ENCODE assay signal across 9 cellular contexts in genomic region chr1:20322825-20323612, GRCh38. TPM values are rescaled to one million over a fixed set of nuclear protein-coding genes. Genes with fewer than 3 reads are reported as not detected.
DNase-seq lines count a peak whose midpoint lies in the region; ATAC-seq and TF ChIP-seq lines count a peak whose summit lies in the region.
"Had no signal": no experiment of that assay in that cellular context is flagged by ENCODE, and none has a peak within 500 bp of the region (broad histone marks: within the 10 kb centered on the region; RNA-seq: fewer than 3 reads in every experiment).

No MANE protein-coding gene starts in this region.

- intact Hi-C loops in posterior vena cava (cut with DNase I) = no loop called here

- peaks cover 0 to 3% (median 0%) of the 10 kb centered on the region in 3 donors for H3K36me3 Mint-ChIP-seq in CD8-positive, alpha-beta memory T cell
- peaks cover 10% of the 10 kb centered on the region for H3K36me3 Mint-ChIP-seq in T-helper 17 cell (ENCODE audit: low read depth)
- no peaks in the 10 kb centered on the region for H3K36me3 Mint-ChIP-seq in activated naive CD4-positive, alpha-beta T cell treated with anti-CD3 and anti-CD28 coated beads, Interleukin-2, amount 50 U/mL, for 72 hours

- peaks cover 22 to 30% (median 28%) of the 10 kb centered on the region in 3 donors for H3K4me1 Mint-ChIP-seq in CD8-positive, alpha-beta memory T cell
- peaks cover 33% of the 10 kb centered on the region for H3K4me1 Mint-ChIP-seq in T-helper 17 cell

- H3K27ac Mint-ChIP-seq in CD8-positive, alpha-beta memory T cell = peak overlapping the region; percentile 67 to 96 (median 86)
- peak overlapping the region; percentile 98 for H3K27ac Mint-ChIP-seq in T-helper 17 cell
- peak overlapping the region; percentile 86 to 87 for H3K27ac Mint-ChIP-seq in activated naive CD4-positive, alpha-beta T cell treated with anti-CD3 and anti-CD28 coated beads, Interleukin-2, amount 50 U/mL, for 72 hours

- TF ChIP-seq CTCF in GM20000 (IDR thresholded peaks at IDR 0.05; ENCODE audit: extremely low read depth, missing control alignments) (no peak), WERI-Rb-1 (IDR thresholded peaks at IDR 0.05; ENCODE audit: low read depth, low read length) (no peak)

- no peaks in the 10 kb centered on the region for H3K9me3 Mint-ChIP-seq in CD8-positive, alpha-beta memory T cell
- H3K9me3 Mint-ChIP-seq in activated naive CD4-positive, alpha-beta T cell treated with anti-CD3 and anti-CD28 coated beads, Interleukin-2, amount 50 U/mL, for 72 hours = no peaks in the 10 kb centered on the region

- H3K27me3 Mint-ChIP-seq in CD8-positive, alpha-beta memory T cell = peaks cover 12 to 25% of the 10 kb centered on the region in 2 donors
- H3K27me3 Mint-ChIP-seq in T-helper 17 cell = peaks cover 19% of the 10 kb centered on the region

- POLR2A ChIA-PET in CD8-positive, alpha-beta memory T cell (lab: Charles Lee) = no interaction called here

- ATAC-seq in T-helper 17 cell = peak; percentile 93
- peak; percentile 82 to 85 for ATAC-seq in activated naive CD4-positive, alpha-beta T cell treated with anti-CD3 and anti-CD28 coated beads, Interleukin-2, amount 50 U/mL, for 72 hours
- ATAC-seq in GM18861 (IDR thresholded peaks at IDR 0.05; ENCODE audit: unreplicated experiment) = no peak

- no peaks in the 10 kb centered on the region for H3K36me3 ChIP-seq in CD8-positive, alpha-beta memory T cell (ENCODE audit: insufficient read depth, low read length)
- H3K36me3 ChIP-seq in WERI-Rb-1 = no peaks in the 10 kb centered on the region
- H3K36me3 ChIP-seq: BLaER1 had no signal

- H3K9me3 ChIP-seq in CD8-positive, alpha-beta memory T cell (ENCODE audit: low read length) = no peaks in the 10 kb centered on the region
- H3K9me3 ChIP-seq in T-helper 17 cell (ENCODE audit: control insufficient read depth, low read length, poor library complexity, severe bottlenecking) (no peaks in the 10 kb centered on the region), WERI-Rb-1 (ENCODE audit: severe bottlenecking) (no peaks in the 10 kb centered on the region)
- H3K9me3 ChIP-seq: BLaER1 had no signal

- H3K27me3 ChIP-seq in CD8-positive, alpha-beta memory T cell (ENCODE audit: insufficient read depth, low read length, poor library complexity, severe bottlenecking) = no peaks in the 10 kb centered on the region
- H3K27me3 ChIP-seq in WERI-Rb-1 (ENCODE audit: insufficient read depth, low read depth, severe bottlenecking) = peaks cover 7% of the 10 kb centered on the region

- no peak overlapping the region for H3K27ac ChIP-seq in CD8-positive, alpha-beta memory T cell (ENCODE audit: low read depth, low read length)
- H3K27ac ChIP-seq in WERI-Rb-1 = no peak overlapping the region
- H3K27ac ChIP-seq: BLaER1 had no signal

- H3K4me1 ChIP-seq in CD8-positive, alpha-beta memory T cell (ENCODE audit: insufficient read depth, low read length) = peaks cover 11% of the 10 kb centered on the region

- CTCF ChIA-PET in CD8-positive, alpha-beta memory T cell (lab: Charles Lee) = no interaction called here

- peak in 3 of 5 donors; percentile 19 to 62 (median 21) for DNase-seq in CD8-positive, alpha-beta memory T cell
- DNase-seq in T-helper 17 cell = peak in 1 of 3 donors; percentile 21
- peak; percentile 27 to 64 for DNase-seq in activated naive CD4-positive, alpha-beta T cell treated with anti-CD3 and anti-CD28 coated beads, Interleukin-2, amount 50 U/mL, for 72 hours (ENCODE audit: low spot score in 2 of 2)
- peak; percentile 61 for DNase-seq in posterior vena cava (ENCODE audit: low spot score)
- DNase-seq in A172 (ENCODE audit: low spot score) = no peak
- DNase-seq in GM20000 (ENCODE audit: low spot score) = no peak
- DNase-seq in WERI-Rb-1 = no peak

- H3K4me3 Mint-ChIP-seq in CD8-positive, alpha-beta memory T cell = peak overlapping the region; percentile 73 to 89 (median 84)
- peak overlapping the region; percentile 92 for H3K4me3 Mint-ChIP-seq in T-helper 17 cell

- peak overlapping the region; percentile 54 for H3K4me3 ChIP-seq in CD8-positive, alpha-beta memory T cell (ENCODE audit: low read length)
- no peak overlapping the region for H3K4me3 ChIP-seq in WERI-Rb-1 (ENCODE audit: low read depth, low read length)
- H3K4me3 ChIP-seq: BLaER1 had no signal

RNA-seq across cellular contexts. Expression of gene VWA5B1, which starts 32.3 kb away (rescaled TPM):
- total RNA-seq in CD8-positive, alpha-beta memory T cell = not detected
- not detected for polyA plus RNA-seq in CD8-positive, alpha-beta memory T cell
- total RNA-seq in T-helper 17 cell = under 1 TPM; 0.13 to 0.15 TPM
- under 1 TPM; 0.10 to 0.30 TPM for total RNA-seq in activated naive CD4-positive, alpha-beta T cell treated with anti-CD3 and anti-CD28 coated beads, Interleukin-2, amount 50 U/mL, for 72 hours
- total RNA-seq in posterior vena cava = not detected
- total RNA-seq in A172 (2014; rRNA removed; shearing (Covaris generic)) = not detected in 2 replicates

Comparison
In these comparisons a context has a peak if more than half of its experiments do, and no peak if none do; other contexts are left out.
1. DNase-seq: peak in CD8-positive, alpha-beta memory T cell (3 of 5), activated naive CD4-positive, alpha-beta T cell treated with anti-CD3 and anti-CD28 coated beads, Interleukin-2, amount 50 U/mL, for 72 hours (2 of 2) and posterior vena cava (single experiment); none in A172 (single experiment), GM20000 (single experiment) and WERI-Rb-1 (single experiment).
2. Peak in every context shown above with its lines, with median percentiles within 50 percentile points of each other: H3K27ac Mint-ChIP-seq.